8 cellular contexts compared by ENCODE assay signal in genomic region chr22:36506637-36507517, GRCh38. TPM values are rescaled to one million over a fixed set of nuclear protein-coding genes. Genes with fewer than 3 reads are reported as not detected.
DNase-seq lines count a peak whose midpoint lies in the region; ATAC-seq, FAIRE-seq and TF ChIP-seq lines count a peak whose summit lies in the region.

TSS of gene FOXRED2 (minus strand) at chr22:36507040. CDS start at chr22:36506422, 618 bp downstream.

- H4K5ac ChIP-seq in H1 (ENCODE audit: insufficient read length, low read depth, low read length): peak within 1 kb of the TSS; percentile 8

- H2BK20ac ChIP-seq in H1 (ENCODE audit: low read length): no peak within 1 kb of the TSS

- H3K9ac ChIP-seq in BLaER1 treated with 17β-estradiol and CSF1 and Interleukin-3, amounts not matched to agents 10 nM and 100 nM: peak within 1 kb of the TSS; percentile 61 to 81 (median 78)
- H3K9ac ChIP-seq in H1 (replicated peaks in 1 of 4; ENCODE audit: extremely low read depth in 1 of 4, low read depth in 3 of 4, low read length in 3 of 4): peak within 1 kb of the TSS in 3 of 4 experiments; percentile 10 to 22 (median 11); a peak in 1 of 7 replicates

- WGBS in H1 (ENCODE audit: extremely low coverage in 1 of 2, insufficient coverage in 1 of 2, insufficient read length in 1 of 2, insufficient replicate concordance in 2 of 2, low coverage in 1 of 2, low lambda C conversion rate in 2 of 2, missing lambda C conversion rate in 1 of 2), 2 experiments: 11% methylated on average over 60 of the region's 75 CpGs; no CpG with 5 or more reads in 1 of the 2 experiments

- peaks cover 26 to 41% (median 33%) of the 10 kb centered on the region in 10 experiments for H3K4me1 ChIP-seq in BLaER1 treated with 17β-estradiol and CSF1 and Interleukin-3, amounts not matched to agents 10 nM and 100 nM
- H3K4me1 ChIP-seq in H1 (replicated peaks in 1 of 4; ENCODE audit: control insufficient read depth in 3 of 4, insufficient read depth in 4 of 4, low read length in 3 of 4): peaks cover 0 to 5% (median 0%) of the 10 kb centered on the region in 4 experiments; a peak in 1 of 7 replicates

- no peak within 1 kb of the TSS for H2BK5ac ChIP-seq in H1 (ENCODE audit: low read depth, low read length)

- 0 out of 22 replicates have a peak, but pooled peaks cover 0 to 5% (median 0%) of the 10 kb centered on the region in 11 experiments for H3K9me3 ChIP-seq in BLaER1 treated with 17β-estradiol and CSF1 and Interleukin-3, amounts not matched to agents 10 nM and 100 nM (replicated peaks in 1 of 11)
- H3K9me3 ChIP-seq in H1 (ENCODE audit: insufficient read depth in 2 of 2, low read depth in 1 of 2, low read length in 1 of 2): peaks cover 0 to 8% of the 10 kb centered on the region in 2 experiments; a peak in 2 of 4 replicates

- no peaks in the 10 kb centered on the region for H3K27me3 ChIP-seq in BLaER1 treated with 17β-estradiol and CSF1 and Interleukin-3, amounts not matched to agents 10 nM and 100 nM
- peaks cover 0 to 11% (median 6%) of the 10 kb centered on the region in 4 experiments; a peak in 4 of 7 replicates for H3K27me3 ChIP-seq in H1 (replicated peaks in 1 of 4; ENCODE audit: control insufficient read depth in 3 of 4, extremely low read depth in 1 of 4, insufficient read depth in 3 of 4, low read length in 3 of 4)

- H2AK5ac ChIP-seq in H1 (ENCODE audit: low read depth, low read length): 0 out of 2 replicates have a peak within 1 kb of the TSS, but pooled peaks have one; percentile 70

- no peak within 1 kb of the TSS for H3K4ac ChIP-seq in H1 (replicated peaks; ENCODE audit: insufficient read length, low read depth, low read length)

- no peak for FAIRE-seq in H1 (lab: Jason Lieb, UNC)

- peak; percentile 73 for ATAC-seq in GM19351 (IDR thresholded peaks at IDR 0.05; ENCODE audit: unreplicated experiment)

- peak within 1 kb of the TSS; percentile 12 for H4K91ac ChIP-seq in H1 (replicated peaks; ENCODE audit: insufficient read length, low read length)

- no peak for TF ChIP-seq RAD21 in H1 (IDR thresholded peaks at IDR 0.05 in 1 of 2, conservative IDR thresholded peaks at IDR 0.05 in 1 of 2; ENCODE audit: low read depth in 2 of 2, low read length in 2 of 2)

- no peak for TF ChIP-seq EP300 in H1 (IDR thresholded peaks at IDR 0.05; ENCODE audit: borderline replicate concordance in 1 of 2, low read depth in 2 of 2, low read length in 2 of 2)

- CTCF ChIA-PET in H1 (lab: Charles Lee; ENCODE audit: partially characterized antibody): interaction anchor here (1.1 to 2.3 kb wide), 3 partner anchors 21 to 221 kb away, joined by 4 to 6 read pairs (median 5); no protein-coding TSS in a partner anchor

- H2AFZ ChIP-seq in H1 (ENCODE audit: low read length): peak within 1 kb of the TSS; percentile 12

- H3K79me2 ChIP-seq in H1 (ENCODE audit: control insufficient read depth in 1 of 2, insufficient read depth in 2 of 2, low read length in 2 of 2): peaks cover 0 to 2% of the 10 kb centered on the region in 2 experiments; a peak in 1 of 4 replicates

- H3K36me3 ChIP-seq in BLaER1 treated with 17β-estradiol and CSF1 and Interleukin-3, amounts not matched to agents 10 nM and 100 nM: peaks cover 17 to 58% (median 38%) of the 10 kb centered on the region in 11 experiments
- H3K36me3 ChIP-seq in H1 (ENCODE audit: control insufficient read depth in 2 of 4, insufficient read depth in 4 of 4, low read length in 3 of 4): peaks cover 7 to 21% (median 18%) of the 10 kb centered on the region in 4 experiments

- H3K18ac ChIP-seq in H1 (ENCODE audit: extremely low read depth, low read length): no peak within 1 kb of the TSS; the same call in 1 of the 2 replicates

- H2BK12ac ChIP-seq in H1 (ENCODE audit: low read depth, low read length): no peak within 1 kb of the TSS

- no peak within 1 kb of the TSS for H2BK15ac ChIP-seq in H1 (ENCODE audit: low read length)

- peak within 1 kb of the TSS; percentile 69; the same call in 1 of the 2 replicates for H4K8ac ChIP-seq in H1 (ENCODE audit: extremely low read depth, insufficient read depth, low read length)

- H3K79me1 ChIP-seq in H1 (ENCODE audit: low read depth, low read length): no peaks in the 10 kb centered on the region

- TF ChIP-seq POLR2A in H1 (IDR thresholded peaks at IDR 0.05; ENCODE audit: control extremely low read depth in 1 of 2, low read depth in 2 of 2, low read length in 2 of 2): peak in 1 of 2 experiments; percentile 72; a peak in 2 of 3 replicates

- POLR2A ChIA-PET in H1 (lab: Charles Lee; ENCODE audit: partially characterized antibody): interaction anchor here (1.1 to 8.8 kb wide), 12 partner anchors 8 to 195 kb away, joined by 3 to 92 read pairs (median 4); partner anchors contain the start of genes EIF3D and TXN2

- peak within 1 kb of the TSS; percentile 56 to 74 (median 64) for H3K4me3 ChIP-seq in BLaER1 treated with 17β-estradiol and CSF1 and Interleukin-3, amounts not matched to agents 10 nM and 100 nM
- peak within 1 kb of the TSS in 3 of 4 experiments; percentile 33 to 58 (median 39); a peak in 6 of 8 replicates for H3K4me3 ChIP-seq in H1 (ENCODE audit: extremely low read depth in 1 of 4, insufficient read depth in 2 of 4, low read depth in 3 of 4, low read length in 4 of 4)

- peak within 1 kb of the TSS; percentile 1 for H3K56ac ChIP-seq in H1 (replicated peaks; ENCODE audit: insufficient read length, low read depth, low read length)

- DNase-seq in HT1080 (ENCODE audit: low read depth) (peak; percentile 76), NOMO-1 treated with dmso at 0.1 percent for 144 hours (lab: John Stamatoyannopoulos, UW; ENCODE audit: unreplicated experiment) (peak; percentile 71), H1 (ENCODE audit: low read depth in 1 of 2, low spot score in 2 of 2) (peak; percentile 39 to 94), mesenteric fat pad (ENCODE audit: low spot score) (peak; percentile 94)
- peak; percentile 61 to 83 (median 80) for DNase-seq in activated CD8-positive, alpha-beta memory T cell treated with anti-CD3 and anti-CD28 coated beads for 48 hours (ENCODE audit: low read depth in 2 of 3, low spot score in 2 of 3)
- peak; percentile 83 for DNase-seq in stimulated activated CD8-positive, alpha-beta memory T cell treated with anti-CD3 and anti-CD28 coated beads, Interleukin-15, amount 100 ng/mL, for 24 hours (ENCODE audit: low read depth)

- no peaks in the 10 kb centered on the region; the same call in 1 of the 2 replicates for H3K23me2 ChIP-seq in H1 (ENCODE audit: low read depth, low read length)

- H3K23ac ChIP-seq in H1 (ENCODE audit: insufficient read length): no peak within 1 kb of the TSS

- no peak within 1 kb of the TSS for H3K14ac ChIP-seq in H1 (ENCODE audit: insufficient read length)

- H3K4me2 ChIP-seq in BLaER1 treated with 17β-estradiol and CSF1 and Interleukin-3, amounts not matched to agents 10 nM and 100 nM: peak within 1 kb of the TSS; percentile 74 to 93 (median 84)
- peak within 1 kb of the TSS; percentile 54 to 61 for H3K4me2 ChIP-seq in H1 (ENCODE audit: insufficient read depth in 1 of 2, low read depth in 2 of 2, low read length in 2 of 2)

- peaks cover 3 to 22% (median 15%) of the 10 kb centered on the region in 11 experiments; a peak in 18 of 22 replicates for H4K20me1 ChIP-seq in BLaER1 treated with 17β-estradiol and CSF1 and Interleukin-3, amounts not matched to agents 10 nM and 100 nM
- peaks cover 0 to 10% of the 10 kb centered on the region in 2 experiments for H4K20me1 ChIP-seq in H1 (replicated peaks in 1 of 2; ENCODE audit: control insufficient read depth in 1 of 2, insufficient read depth in 2 of 2, low read length in 2 of 2)

- H3K27ac ChIP-seq in BLaER1 treated with 17β-estradiol and CSF1 and Interleukin-3, amounts not matched to agents 10 nM and 100 nM: peak within 1 kb of the TSS in 10 of 11 experiments; percentile 27 to 80 (median 73); a peak in 20 of 22 replicates
- H3K27ac ChIP-seq in H1 (ENCODE audit: low read depth, low read length): no peak within 1 kb of the TSS; the same call in 1 of the 2 replicates

- TF ChIP-seq CTCF in H1 (IDR thresholded peaks at IDR 0.05; ENCODE audit: control extremely low read depth in 1 of 3, insufficient read depth in 1 of 3, low read depth in 1 of 3, low read length in 3 of 3): 0 out of 4 replicates have a peak, but pooled peaks of 1 of the 3 experiments have one; percentile 0

- no peak within 1 kb of the TSS for H2BK120ac ChIP-seq in H1 (replicated peaks; ENCODE audit: low read depth, low read length)

TF ChIP-seq in H1, 55 proteins besides CTCF, POLR2A, EP300 and RAD21 (continues in another document):
- TF ChIP-seq KDM1A (IDR thresholded peaks at IDR 0.05; ENCODE audit: borderline replicate concordance, low read length) (no peak), ASH2L (IDR thresholded peaks at IDR 0.05; ENCODE audit: low read length) (peak; percentile 34), TEAD4 (IDR thresholded peaks at IDR 0.05; ENCODE audit: low read depth, low read length) (no peak), SP2 (IDR thresholded peaks at IDR 0.05; ENCODE audit: low read length) (no peak), TAF1 (IDR thresholded peaks at IDR 0.05; ENCODE audit: low read depth, low read length) (peak; percentile 94), RXRA (IDR thresholded peaks at IDR 0.05; ENCODE audit: insufficient read depth, low read depth, low read length) (no peak), TAF7 (optimal IDR thresholded peaks at IDR 0.05; ENCODE audit: borderline replicate concordance, low read depth, low read length) (peak; percentile 90), BCL11A (IDR thresholded peaks at IDR 0.05; ENCODE audit: low read depth in 2 of 2, low read length in 2 of 2) (no peak), BACH1 (IDR thresholded peaks at IDR 0.05; ENCODE audit: low read length) (no peak), CBX5 (IDR thresholded peaks at IDR 0.05; ENCODE audit: low read depth, low read length) (no peak), JUND (IDR thresholded peaks at IDR 0.05; ENCODE audit: low read length) (no peak), POU5F1 (IDR thresholded peaks at IDR 0.05; ENCODE audit: low read depth, low read length) (no peak), TCF12 (IDR thresholded peaks at IDR 0.05; ENCODE audit: low read depth, low read length) (peak; percentile 26; the same call in 1 of the 2 replicates), CEBPB (IDR thresholded peaks at IDR 0.05; ENCODE audit: low read depth, low read length) (no peak)

RNA-seq across cellular contexts. Expression of gene FOXRED2, which starts in this region (rescaled TPM):
- 20.9 and 26.7 TPM in 2 replicates for total RNA-seq in HT1080 (2014; rRNA removed; shearing (Covaris generic))
- polyA plus RNA-seq in HT1080 (2015; cell fraction: cytosol; rRNA removed): 17.3 and 20.3 TPM in 2 replicates
- polyA plus RNA-seq in HT1080 (2015; cell fraction: nucleus; rRNA removed): 15.3 and 20.9 TPM in 2 replicates
- total RNA-seq in H1 (2021; fragmentation: NEBNext Ultra II Directional; extraction: Animal tissue kit (Norgen Biotek cat#: 25700)): 27.8 and 31.5 TPM in 2 replicates
- polyA plus RNA-seq in H1 (2011; rRNA removed): 11.5 and 17.1 TPM in 2 replicates
- 6.6 TPM for polyA plus RNA-seq in H1 (2011; cell fraction: cytosol; rRNA removed)
- polyA plus RNA-seq in H1 (2011; cell fraction: nucleus; rRNA removed): 14.6 TPM
- polyA plus RNA-seq in H1 (2012, experiment 1 of 2): 11.1 to 19.7 TPM (median 14.2 TPM) in 4 replicates
- polyA plus RNA-seq in H1 (2012, experiment 2 of 2): 15.2 TPM
- polyA plus RNA-seq in H1 (2013, experiment 1 of 2): 16.3 TPM
- polyA plus RNA-seq in H1 (2013, experiment 2 of 2): 18.0 TPM
- polyA minus RNA-seq in H1 (2011; rRNA and poly(A)+ RNA removed): 10.5 and 14.3 TPM in 2 replicates
- 12.0 TPM for polyA minus RNA-seq in H1 (2011; cell fraction: cytosol; rRNA and poly(A)+ RNA removed)
- polyA minus RNA-seq in H1 (2011; cell fraction: nucleus; rRNA and poly(A)+ RNA removed): 13.3 TPM
- total RNA-seq in mesenteric fat pad: 11.2 TPM
